1 cellular context compared by ENCODE assay signal in genomic region chr2:179092912-179093311, GRCh38. TPM values are rescaled to one million over a fixed set of nuclear protein-coding genes. Genes with fewer than 3 reads are reported as not detected.
"Had no signal": no experiment of that assay in that cellular context is flagged by ENCODE, and none has a peak within 500 bp of the region (broad histone marks: within the 10 kb centered on the region; RNA-seq: fewer than 3 reads in every experiment).

No MANE protein-coding gene starts in this region.

RNA-seq across cellular contexts. Expression of gene CCDC141, which starts 43.0 kb away (rescaled TPM):
- total RNA-seq: SJSA1 had no signal
